In genomic region chr7:96179863-96180262, GRCh38 we compare ENCODE assay signal across 2 cellular contexts.
TF ChIP-seq lines count a peak whose summit lies in the region.

No MANE protein-coding gene starts in this region.

TF ChIP-seq in HCT116, 20 proteins besides CTCF, POLR2A, EP300 and RAD21:
- TF ChIP-seq, protein P1, sequence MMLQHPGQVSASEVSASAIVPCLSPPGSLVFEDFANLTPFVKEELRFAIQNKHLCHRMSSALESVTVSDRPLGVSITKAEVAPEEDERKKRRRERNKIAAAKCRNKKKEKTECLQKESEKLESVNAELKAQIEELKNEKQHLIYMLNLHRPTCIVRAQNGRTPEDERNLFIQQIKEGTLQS (IDR thresholded peaks at IDR 0.05): no peak

TF ChIP-seq in SK-N-SH treated with all-trans-retinoic acid at 6 μM for 48 hours, 23 proteins besides CTCF, POLR2A, EP300 and RAD21 (continued from another document):
- TF ChIP-seq, protein P2, sequence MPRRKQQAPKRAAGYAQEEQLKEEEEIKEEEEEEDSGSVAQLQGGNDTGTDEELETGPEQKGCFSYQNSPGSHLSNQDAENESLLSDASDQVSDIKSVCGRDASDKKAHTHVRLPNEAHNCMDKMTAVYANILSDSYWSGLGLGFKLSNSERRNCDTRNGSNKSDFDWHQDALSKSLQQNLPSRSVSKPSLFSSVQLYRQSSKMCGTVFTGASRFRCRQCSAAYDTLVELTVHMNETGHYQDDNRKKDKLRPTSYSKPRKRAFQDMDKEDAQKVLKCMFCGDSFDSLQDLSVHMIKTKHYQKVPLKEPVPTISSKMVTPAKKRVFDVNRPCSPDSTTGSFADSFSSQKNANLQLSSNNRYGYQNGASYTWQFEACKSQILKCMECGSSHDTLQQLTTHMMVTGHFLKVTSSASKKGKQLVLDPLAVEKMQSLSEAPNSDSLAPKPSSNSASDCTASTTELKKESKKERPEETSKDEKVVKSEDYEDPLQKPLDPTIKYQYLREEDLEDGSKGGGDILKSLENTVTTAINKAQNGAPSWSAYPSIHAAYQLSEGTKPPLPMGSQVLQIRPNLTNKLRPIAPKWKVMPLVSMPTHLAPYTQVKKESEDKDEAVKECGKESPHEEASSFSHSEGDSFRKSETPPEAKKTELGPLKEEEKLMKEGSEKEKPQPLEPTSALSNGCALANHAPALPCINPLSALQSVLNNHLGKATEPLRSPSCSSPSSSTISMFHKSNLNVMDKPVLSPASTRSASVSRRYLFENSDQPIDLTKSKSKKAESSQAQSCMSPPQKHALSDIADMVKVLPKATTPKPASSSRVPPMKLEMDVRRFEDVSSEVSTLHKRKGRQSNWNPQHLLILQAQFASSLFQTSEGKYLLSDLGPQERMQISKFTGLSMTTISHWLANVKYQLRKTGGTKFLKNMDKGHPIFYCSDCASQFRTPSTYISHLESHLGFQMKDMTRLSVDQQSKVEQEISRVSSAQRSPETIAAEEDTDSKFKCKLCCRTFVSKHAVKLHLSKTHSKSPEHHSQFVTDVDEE (CRISPR knock-in tag; IDR thresholded peaks at IDR 0.05): no peak
- TF ChIP-seq ZNF8 (CRISPR knock-in tag; IDR thresholded peaks at IDR 0.05) (no peak), CSRNP3 (CRISPR knock-in tag; IDR thresholded peaks at IDR 0.05) (no peak), OSR1 (CRISPR knock-in tag; IDR thresholded peaks at IDR 0.05) (no peak), ZNF70 (CRISPR knock-in tag; IDR thresholded peaks at IDR 0.05) (no peak), PPARA (CRISPR knock-in tag; IDR thresholded peaks at IDR 0.05; ENCODE audit: borderline replicate concordance) (no peak)
